ENCODE assay signal across 1 cellular context in genomic region chr3:98839846-98840245, GRCh38.
TF ChIP-seq lines count a peak whose summit lies in the region.

No MANE protein-coding gene starts in this region.

TF ChIP-seq in IMR-90, 13 proteins besides CTCF, POLR2A, EP300 and RAD21 (continued from another document):
- TF ChIP-seq MAZ (IDR thresholded peaks at IDR 0.05; ENCODE audit: borderline replicate concordance, low read depth, low read length) (no peak), SMC3 (IDR thresholded peaks at IDR 0.05; ENCODE audit: low read depth, low read length) (no peak)
